28 cellular contexts compared by ENCODE assay signal in the genomic region with DNA sequence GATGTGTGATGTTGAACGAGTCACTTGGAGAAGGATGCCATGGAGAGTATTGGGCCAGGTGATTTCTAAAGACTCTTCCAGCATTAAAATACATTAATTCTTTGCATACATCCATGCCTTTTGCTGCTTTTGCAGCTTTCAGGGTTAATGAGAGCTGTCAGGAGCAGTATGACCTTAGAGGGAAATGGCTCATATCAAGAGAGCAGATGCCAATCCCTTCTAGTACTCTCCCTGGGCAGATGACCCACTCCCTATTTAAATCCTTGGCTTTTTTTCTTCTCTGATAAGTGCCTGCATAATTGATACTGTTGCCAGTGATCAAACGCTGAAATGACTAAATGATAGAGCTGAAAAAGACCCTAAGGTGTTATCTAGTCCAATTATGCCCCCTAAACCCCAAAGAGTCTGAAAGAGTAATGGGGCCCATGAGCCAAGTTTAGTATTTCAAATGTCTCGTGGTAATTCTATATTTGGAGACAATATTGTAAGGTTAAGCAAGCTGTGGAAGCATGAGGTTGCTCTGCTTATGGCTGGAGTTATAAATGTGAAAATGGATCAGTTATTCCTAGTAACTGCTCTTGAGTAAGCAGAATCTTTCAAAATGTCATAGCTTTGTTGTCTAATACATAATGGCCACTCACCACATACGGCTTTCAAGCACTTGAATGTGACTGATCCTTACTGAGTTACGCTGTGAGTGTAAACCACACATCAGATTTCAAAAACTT.
DNase-seq lines count a peak whose midpoint lies in the region; ATAC-seq and TF ChIP-seq lines count a peak whose summit lies in the region.
"Had no signal": no experiment of that assay in that cellular context is flagged by ENCODE, and none has a peak within 500 bp of the region (broad histone marks: within the 10 kb centered on the region; RNA-seq: fewer than 3 reads in every experiment).

No MANE protein-coding gene starts in this region.

- intact Hi-C loops in heart left ventricle (cut with DNase I), result no loop called here
- intact Hi-C loops in left cardiac atrium (cut with DNase I), result no loop called here
- intact Hi-C loops in left ventricle myocardium inferior (cut with micrococcal nuclease), result no loop called here
- intact Hi-C loops in breast epithelium (cut with DNase I; ENCODE audit: low total_unique reads), result no loop called here

- no peak overlapping the region for H3K27ac Mint-ChIP-seq in activated CD8-positive, alpha-beta memory T cell treated with anti-CD3 and anti-CD28 coated beads, Interleukin-2, amount 10 ng/mL, durations not matched to agents 7 days and 5 days
- H3K27ac Mint-ChIP-seq: activated CD4-positive, alpha-beta T cell treated with anti-CD3 and anti-CD28 coated beads, Interleukin-2, amount 10 ng/mL, durations not matched to agents 7 days and 5 days; nephron had no signal

- CTCF ChIA-PET in activated CD8-positive, alpha-beta memory T cell treated with anti-CD3 and anti-CD28 coated beads, Interleukin-2, amount 10 ng/mL, durations not matched to agents 7 days and 5 days (lab: Charles Lee), result no interaction called here

- H3K27ac ChIP-seq in heart left ventricle (peak overlapping the region in 10 of 12 donors; percentile 6 to 60 (median 46)), left ventricle myocardium inferior (replicated peaks) (peak overlapping the region; percentile 75), subcutaneous abdominal adipose tissue (ENCODE audit: low read depth, low read length) (peak overlapping the region; percentile 42), breast epithelium (peak overlapping the region in 1 of 2 donors; percentile 21)
- H3K27ac ChIP-seq: ovary, PC-9, testis had no signal

- no peak for DNase-seq in heart left ventricle
- DNase-seq in left cardiac atrium, result no peak
- peak; percentile 64 for DNase-seq in NCI-H2227 treated with DMSO at 0.1 percent for 48 hours (lab: John Stamatoyannopoulos, UW)
- DNase-seq in left ventricle myocardium inferior, result no peak
- no peak for DNase-seq in AG08395 (ENCODE audit: low spot score)
- DNase-seq in activated CD8-positive, alpha-beta memory T cell treated with anti-CD3 and anti-CD28 coated beads, Interleukin-2, amount 10 ng/mL, durations not matched to agents 7 days and 5 days, result no peak
- no peak for DNase-seq in breast epithelium (ENCODE audit: low spot score in 2 of 2)
- DNase-seq: activated CD4-positive, alpha-beta T cell treated with anti-CD3 and anti-CD28 coated beads, Interleukin-2, amount 10 ng/mL, durations not matched to agents 7 days and 5 days; activated naive CD4-positive, alpha-beta T cell; activated T-cell treated with anti-CD3 and anti-CD28 coated beads, Interleukin-2, amount 50 U/mL, for 72 hours; CD4-positive, CD25-positive, alpha-beta regulatory T cell; cerebellar nuclear complex; dorsolateral prefrontal cortex; EL; KG1; kidney; MM.1S; mucosa of descending colon; NCI-H748 treated with DMSO at 0.1 percent for 48 hours; ovary; PC-9; SHP77; stimulated activated CD4-positive, alpha-beta T cell treated with anti-CD3 and anti-CD28 coated beads, Interleukin-4, amount 100 ng/mL, for 4 hours; testis had no signal

- H3K9ac ChIP-seq in subcutaneous abdominal adipose tissue (ENCODE audit: low read length in 5 of 5), result no peak overlapping the region

- H3K4me1 ChIP-seq in heart left ventricle, result peaks cover 0 to 48% (median 26%) of the 10 kb centered on the region in 12 donors
- peaks cover 47% of the 10 kb centered on the region for H3K4me1 ChIP-seq in left ventricle myocardium inferior
- H3K4me1 ChIP-seq in subcutaneous abdominal adipose tissue (ENCODE audit: control insufficient read depth in 5 of 5, insufficient read depth in 5 of 5, low read length in 5 of 5), result peaks cover 0 to 14% (median 11%) of the 10 kb centered on the region in 5 donors
- no peaks in the 10 kb centered on the region for H3K4me1 ChIP-seq in breast epithelium
- H3K4me1 ChIP-seq: testis had no signal

- TF ChIP-seq POLR2A in heart left ventricle (IDR thresholded peaks at IDR 0.05) (no peak), breast epithelium (IDR thresholded peaks at IDR 0.05) (no peak)

- no peaks in the 10 kb centered on the region for H3K9me3 Mint-ChIP-seq in activated CD8-positive, alpha-beta memory T cell treated with anti-CD3 and anti-CD28 coated beads, Interleukin-2, amount 10 ng/mL, durations not matched to agents 7 days and 5 days (ENCODE audit: low read depth)
- H3K9me3 Mint-ChIP-seq: activated CD4-positive, alpha-beta T cell treated with anti-CD3 and anti-CD28 coated beads, Interleukin-2, amount 10 ng/mL, durations not matched to agents 7 days and 5 days; CD4-positive, CD25-positive, alpha-beta regulatory T cell; nephron had no signal

- H3K4me3 Mint-ChIP-seq in activated CD8-positive, alpha-beta memory T cell treated with anti-CD3 and anti-CD28 coated beads, Interleukin-2, amount 10 ng/mL, durations not matched to agents 7 days and 5 days, result no peak overlapping the region
- H3K4me3 Mint-ChIP-seq: activated CD4-positive, alpha-beta T cell treated with anti-CD3 and anti-CD28 coated beads, Interleukin-2, amount 10 ng/mL, durations not matched to agents 7 days and 5 days; activated T-cell treated with anti-CD3 and anti-CD28 coated beads, Interleukin-2, amount 50 U/mL, for 72 hours; CD4-positive, CD25-positive, alpha-beta regulatory T cell; nephron; stimulated activated memory B cell treated with anti-CD40 and anti-IgM and Interleukin-4, amounts not matched to agents 10 μg/mL and 1 μg/mL and 100 μg/mL, for 72 hours had no signal

- peaks cover 12% of the 10 kb centered on the region for H3K36me3 Mint-ChIP-seq in activated CD8-positive, alpha-beta memory T cell treated with anti-CD3 and anti-CD28 coated beads, Interleukin-2, amount 10 ng/mL, durations not matched to agents 7 days and 5 days

- H3K27me3 ChIP-seq in heart left ventricle, result no peaks in the 10 kb centered on the region
- H3K27me3 ChIP-seq in left ventricle myocardium inferior (ENCODE audit: low read depth), result no peaks in the 10 kb centered on the region
- no peaks in the 10 kb centered on the region for H3K27me3 ChIP-seq in subcutaneous abdominal adipose tissue (ENCODE audit: control insufficient read depth in 5 of 5, insufficient read depth in 4 of 5, low read length in 5 of 5)
- H3K27me3 ChIP-seq in breast epithelium, result no peaks in the 10 kb centered on the region
- H3K27me3 ChIP-seq: dorsolateral prefrontal cortex, ovary, testis had no signal

- no peak for TF ChIP-seq CTCF in heart left ventricle (IDR thresholded peaks at IDR 0.05)
- TF ChIP-seq CTCF in left ventricle myocardium inferior (IDR thresholded peaks at IDR 0.05; ENCODE audit: borderline replicate concordance), result no peak
- TF ChIP-seq CTCF in breast epithelium (IDR thresholded peaks at IDR 0.05), result no peak

- ATAC-seq in heart left ventricle (peak in 3 of 4 donors; percentile 39 to 59 (median 48)), left cardiac atrium (no peak)
- ATAC-seq in activated CD8-positive, alpha-beta memory T cell treated with anti-CD3 and anti-CD28 coated beads, Interleukin-2, amount 10 ng/mL, durations not matched to agents 7 days and 5 days, result no peak
- ATAC-seq: activated T-cell treated with anti-CD3 and anti-CD28 coated beads, Interleukin-2, amount 50 U/mL, for 72 hours; mucosa of descending colon; stimulated activated memory B cell treated with anti-CD40 and anti-IgM and Interleukin-4, amounts not matched to agents 10 μg/mL and 1 μg/mL and 100 μg/mL, for 72 hours had no signal

- H3K36me3 ChIP-seq in heart left ventricle (no peaks in the 10 kb centered on the region), left ventricle myocardium inferior (no peaks in the 10 kb centered on the region), subcutaneous abdominal adipose tissue (ENCODE audit: control insufficient read depth in 5 of 5, insufficient read depth in 5 of 5, low read length in 5 of 5) (no peaks in the 10 kb centered on the region), breast epithelium (no peaks in the 10 kb centered on the region)
- H3K36me3 ChIP-seq: ovary had no signal

- peaks cover 7% of the 10 kb centered on the region for H3K4me1 Mint-ChIP-seq in activated CD8-positive, alpha-beta memory T cell treated with anti-CD3 and anti-CD28 coated beads, Interleukin-2, amount 10 ng/mL, durations not matched to agents 7 days and 5 days

- H3K9me3 ChIP-seq in heart left ventricle, result no peaks in the 10 kb centered on the region
- H3K9me3 ChIP-seq in left ventricle myocardium inferior (replicated peaks), result no peaks in the 10 kb centered on the region
- H3K9me3 ChIP-seq in subcutaneous abdominal adipose tissue (ENCODE audit: control insufficient read depth in 5 of 5, low read length in 5 of 5), result no peaks in the 10 kb centered on the region
- no peaks in the 10 kb centered on the region for H3K9me3 ChIP-seq in breast epithelium
- H3K9me3 ChIP-seq: mucosa of descending colon, ovary, testis had no signal

- 62 to 64% (median 63%) methylated on average over 5 of the region's 5 CpGs for WGBS in heart left ventricle, 4 donors

- no peak overlapping the region for H3K4me3 ChIP-seq in heart left ventricle
- no peak overlapping the region for H3K4me3 ChIP-seq in left ventricle myocardium inferior
- no peak overlapping the region for H3K4me3 ChIP-seq in subcutaneous abdominal adipose tissue (ENCODE audit: low read depth in 1 of 5, low read length in 5 of 5)
- H3K4me3 ChIP-seq in breast epithelium, result no peak overlapping the region
- H3K4me3 ChIP-seq: dorsolateral prefrontal cortex, lung, mucosa of descending colon, ovary, PC-9, testis had no signal

- no peaks in the 10 kb centered on the region for H3K27me3 Mint-ChIP-seq in activated CD8-positive, alpha-beta memory T cell treated with anti-CD3 and anti-CD28 coated beads, Interleukin-2, amount 10 ng/mL, durations not matched to agents 7 days and 5 days
- H3K27me3 Mint-ChIP-seq: activated CD4-positive, alpha-beta T cell treated with anti-CD3 and anti-CD28 coated beads, Interleukin-2, amount 10 ng/mL, durations not matched to agents 7 days and 5 days; CD4-positive, CD25-positive, alpha-beta regulatory T cell; stimulated activated memory B cell treated with anti-CD40 and anti-IgM and Interleukin-4, amounts not matched to agents 10 μg/mL and 1 μg/mL and 100 μg/mL, for 72 hours had no signal

Comparison
In these comparisons a context has a peak if more than half of its experiments do, and no peak if none do; other contexts are left out.
1. ATAC-seq: peak in heart left ventricle (3 of 4); none in left cardiac atrium (0 of 2) and activated CD8-positive, alpha-beta memory T cell treated with anti-CD3 and anti-CD28 coated beads, Interleukin-2, amount 10 ng/mL, durations not matched to agents 7 days and 5 days (single experiment).